10 cellular contexts compared by ENCODE assay signal in genomic region chr18:45774065-45774521, GRCh38. TPM values are rescaled to one million over a fixed set of nuclear protein-coding genes. Genes with fewer than 3 reads are reported as not detected.
DNase-seq lines count a peak whose midpoint lies in the region; ATAC-seq and TF ChIP-seq lines count a peak whose summit lies in the region.
"Had no signal": no experiment of that assay in that cellular context is flagged by ENCODE, and none has a peak within 500 bp of the region (broad histone marks: within the 10 kb centered on the region; RNA-seq: fewer than 3 reads in every experiment).

No MANE protein-coding gene starts in this region.

- ATAC-seq in GM18909 (IDR thresholded peaks at IDR 0.05; ENCODE audit: poor library complexity, unreplicated experiment): peak; percentile 69

- no peaks in the 10 kb centered on the region for H3K9me3 ChIP-seq in A673 (ENCODE audit: low read depth, low read length, poor library complexity, severe bottlenecking)
- H3K9me3 ChIP-seq in mammary epithelial cell (replicated peaks; ENCODE audit: insufficient read depth, low read length): peaks cover 4% of the 10 kb centered on the region
- no peaks in the 10 kb centered on the region for H3K9me3 ChIP-seq in WERI-Rb-1 (ENCODE audit: severe bottlenecking)

- H3K4me1 ChIP-seq in A673 (ENCODE audit: insufficient read depth, low read length, poor library complexity, severe bottlenecking) (no peaks in the 10 kb centered on the region), mammary epithelial cell (ENCODE audit: insufficient read depth, low read length) (peaks cover 33% of the 10 kb centered on the region)

- DNase-seq in A673 (ENCODE audit: low spot score) (peak; percentile 34), KBM-7 (peak; percentile 21), mammary epithelial cell (peak; percentile 97), NCI-H1436 treated with DMSO at 0.1 percent for 48 hours (lab: John Stamatoyannopoulos, UW) (no peak), WERI-Rb-1 (no peak), NCI-H510A treated with DMSO at 0.1 percent for 48 hours (lab: John Stamatoyannopoulos, UW) (no peak)
- no peak for DNase-seq in activated CD8-positive, alpha-beta memory T cell treated with anti-CD3 and anti-CD28 coated beads for 24 hours
- DNase-seq: occipital lobe had no signal

- H3K27ac ChIP-seq in A673 (ENCODE audit: low read depth, low read length, poor library complexity, severe bottlenecking) (no peak overlapping the region), mammary epithelial cell (ENCODE audit: insufficient read depth, low read depth, low read length) (peak overlapping the region; percentile 76), WERI-Rb-1 (no peak overlapping the region)

- POLR2A ChIA-PET in A673 (lab: Charles Lee; ENCODE audit: low non-redundant PET): no interaction called here

- H3K9ac ChIP-seq in mammary epithelial cell (ENCODE audit: insufficient read depth, low read length): no peak overlapping the region

- H2AFZ ChIP-seq in mammary epithelial cell (ENCODE audit: low read depth, low read length): no peak overlapping the region

- no peak overlapping the region for H3K4me2 ChIP-seq in mammary epithelial cell (ENCODE audit: insufficient read depth, low read depth, low read length)

- H4K20me1 ChIP-seq in mammary epithelial cell (ENCODE audit: insufficient read depth, low read length): no peaks in the 10 kb centered on the region

- no peaks in the 10 kb centered on the region for H3K36me3 ChIP-seq in A673 (ENCODE audit: insufficient read depth, low read length, poor library complexity, severe bottlenecking)
- no peaks in the 10 kb centered on the region for H3K36me3 ChIP-seq in mammary epithelial cell (ENCODE audit: insufficient read depth, low read length)
- H3K36me3 ChIP-seq in WERI-Rb-1: no peaks in the 10 kb centered on the region

- dilution Hi-C loops in mammary epithelial cell (cut with HindIII; ENCODE audit: low sequenced_read_pairs): no loop called here

- no peaks in the 10 kb centered on the region for H3K79me2 ChIP-seq in mammary epithelial cell (ENCODE audit: insufficient read depth, low read length)

- TF ChIP-seq CTCF in A673 (conservative IDR thresholded peaks at IDR 0.05; ENCODE audit: low read depth, low read length): no peak
- no peak for TF ChIP-seq CTCF in mammary epithelial cell (conservative IDR thresholded peaks at IDR 0.05 in 1 of 2, IDR thresholded peaks at IDR 0.05 in 1 of 2; ENCODE audit: extremely low read depth in 1 of 2, insufficient read depth in 1 of 2, low read depth in 1 of 2, low read length in 2 of 2)
- TF ChIP-seq CTCF in WERI-Rb-1 (IDR thresholded peaks at IDR 0.05; ENCODE audit: low read depth, low read length): no peak

- intact Hi-C loops in A673 (cut with micrococcal nuclease; ENCODE audit: unreplicated experiment): no loop called here
- intact Hi-C loops in mammary epithelial cell (cut with micrococcal nuclease): loop anchor here (2.0 kb wide), 1 partner anchor 75 kb away; no protein-coding TSS in a partner anchor

- in situ Hi-C loops in KBM-7 (cut with MboI; ENCODE audit: low pct_unique_long_range_greater_than_20kb, low sequenced_read_pairs) (no loop called here), mammary epithelial cell (cut with MboI; ENCODE audit: low sequenced_read_pairs in 2 of 2) (no loop called here)

- CTCF ChIA-PET in A673 (lab: Charles Lee): no interaction called here
- CTCF ChIA-PET in mammary epithelial cell (lab: Charles Lee; ENCODE audit: low non-redundant PET): no interaction called here

- no peaks in the 10 kb centered on the region for H3K27me3 ChIP-seq in A673 (replicated peaks; ENCODE audit: insufficient read depth, low read depth, low read length, poor library complexity)
- no peaks in the 10 kb centered on the region for H3K27me3 ChIP-seq in mammary epithelial cell (ENCODE audit: insufficient read depth, low read length)
- peaks cover 86% of the 10 kb centered on the region for H3K27me3 ChIP-seq in WERI-Rb-1 (ENCODE audit: insufficient read depth, low read depth, severe bottlenecking)

- H3K4me3 ChIP-seq in A673 (ENCODE audit: low read depth, low read length, poor library complexity, severe bottlenecking): no peak overlapping the region
- H3K4me3 ChIP-seq in mammary epithelial cell (replicated peaks in 1 of 3; ENCODE audit: insufficient read depth in 1 of 3, low read depth in 2 of 3, low read length in 3 of 3): no peak overlapping the region
- H3K4me3 ChIP-seq in WERI-Rb-1 (ENCODE audit: low read depth, low read length): no peak overlapping the region

- no TSS peak for BruUV-seq in A673 (replicated peaks; lab: Mats Ljungman, UMichigan)
- BruUV-seq in mammary epithelial cell (replicated peaks; lab: Mats Ljungman, UMichigan): no TSS peak

RNA-seq across cellular contexts. Expression of gene SLC14A1, which starts 50.1 kb away (rescaled TPM):
- not detected in 2 replicates for total RNA-seq in A673 (2021)
- under 1 TPM in 1 of 2 donors, not detected in 1; under 0.01 TPM for total RNA-seq in mammary epithelial cell
- 0.05 TPM for polyA plus RNA-seq in mammary epithelial cell
- not detected for polyA minus RNA-seq in mammary epithelial cell

RNA-seq across cellular contexts. Expression of gene SIGLEC15, which starts 51.4 kb away (rescaled TPM):
- total RNA-seq in A673 (2021) (0.85 and 0.92 TPM in 2 replicates), mammary epithelial cell (under 1 TPM in 1 of 2 donors, not detected in 1; 0.17 TPM)
- polyA plus RNA-seq in mammary epithelial cell: 0.03 TPM
- polyA minus RNA-seq in mammary epithelial cell: not detected
- total RNA-seq: occipital lobe, temporal lobe had no signal

Comparison
In these comparisons a context has a peak if more than half of its experiments do, and no peak if none do; other contexts are left out.
1. DNase-seq: peak in A673 (single experiment), KBM-7 (single experiment) and mammary epithelial cell (single experiment); none in NCI-H1436 treated with DMSO at 0.1 percent for 48 hours (single experiment), WERI-Rb-1 (single experiment), activated CD8-positive, alpha-beta memory T cell treated with anti-CD3 and anti-CD28 coated beads for 24 hours (single experiment) and NCI-H510A treated with DMSO at 0.1 percent for 48 hours (single experiment).